In genomic region chr5:87069974-87070608, GRCh38 we compare ENCODE assay signal across 9 cellular contexts.
DNase-seq lines count a peak whose midpoint lies in the region; ATAC-seq and TF ChIP-seq lines count a peak whose summit lies in the region.
"Had no signal": no experiment of that assay in that cellular context is flagged by ENCODE, and none has a peak within 500 bp of the region (broad histone marks: within the 10 kb centered on the region; RNA-seq: fewer than 3 reads in every experiment).

No MANE protein-coding gene starts in this region.

- H3K36me3 ChIP-seq in suprapubic skin: no peaks in the 10 kb centered on the region

- TF ChIP-seq POLR2A in suprapubic skin (IDR thresholded peaks at IDR 0.05): no peak

- TF ChIP-seq EP300 in suprapubic skin (IDR thresholded peaks at IDR 0.05): no peak

- TF ChIP-seq CTCF in suprapubic skin (IDR thresholded peaks at IDR 0.05): peak in 1 of 2 donors; percentile 16

- no peaks in the 10 kb centered on the region for H3K4me1 ChIP-seq in suprapubic skin

- DNase-seq in Ammon's horn (ENCODE audit: low spot score) (peak; percentile 34), HT1080 (ENCODE audit: low read depth) (peak; percentile 77), amniotic stem cell (lab: John Stamatoyannopoulos, UW) (peak; percentile 29), kidney tubule cell (ENCODE audit: low spot score) (peak; percentile 74), NCI-H2196 (lab: John Stamatoyannopoulos, UW; ENCODE audit: unreplicated experiment) (no peak), NCI-H2081 treated with DMSO at 0.1 percent for 48 hours (lab: John Stamatoyannopoulos, UW) (no peak), suprapubic skin (ENCODE audit: low spot score in 2 of 2) (no peak)

- 28% methylated on average over 3 of the region's 3 CpGs for whole genome bisulfite sequencing in suprapubic skin

- H3K27me3 ChIP-seq in suprapubic skin: no peaks in the 10 kb centered on the region

- ATAC-seq in GM18870 (IDR thresholded peaks at IDR 0.05; ENCODE audit: unreplicated experiment): peak; percentile 68

- H3K9me3 ChIP-seq in suprapubic skin: no peaks in the 10 kb centered on the region

- no peak overlapping the region for H3K4me3 ChIP-seq in suprapubic skin

- no peak overlapping the region for H3K27ac ChIP-seq in suprapubic skin
- H3K27ac ChIP-seq: epithelial cell of prostate had no signal

Comparison
In these comparisons a context has a peak if more than half of its experiments do, and no peak if none do; other contexts are left out.
1. DNase-seq: peak in Ammon's horn (single experiment), HT1080 (single experiment), amniotic stem cell (single experiment) and kidney tubule cell (single experiment); none in NCI-H2196 (single experiment), NCI-H2081 treated with DMSO at 0.1 percent for 48 hours (single experiment) and suprapubic skin (0 of 2).